1 cellular context compared by ENCODE assay signal in genomic region chr3:157499342-157499963, GRCh38.
A peak's percentile ranks its signal among the peaks of the same experiment; 100 is the strongest.
TF ChIP-seq lines count a peak whose summit lies in the region.

No MANE protein-coding gene starts in this region.

TF ChIP-seq in H1, 55 proteins besides CTCF, POLR2A, EP300 and RAD21 (continued from another document):
- TF ChIP-seq SRF (IDR thresholded peaks at IDR 0.05; ENCODE audit: low read depth, low read length) (no peak), ASH2L (IDR thresholded peaks at IDR 0.05; ENCODE audit: low read length) (peak; percentile 100), RXRA (IDR thresholded peaks at IDR 0.05; ENCODE audit: insufficient read depth, low read depth, low read length) (no peak), HDAC2 (IDR thresholded peaks at IDR 0.05; ENCODE audit: borderline replicate concordance in 1 of 2, low read depth in 2 of 2, low read length in 2 of 2) (0 out of 4 replicates have a peak, but pooled peaks of 1 of the 2 experiments have one; percentile 66), USF2 (IDR thresholded peaks at IDR 0.05; ENCODE audit: low read length) (peak; percentile 83), ATF3 (IDR thresholded peaks at IDR 0.05; ENCODE audit: insufficient read depth, low read depth, low read length) (0 out of 2 replicates have a peak, but pooled peaks have one; percentile 50), CREB1 (IDR thresholded peaks at IDR 0.05) (peak; percentile 55), ATF2 (IDR thresholded peaks at IDR 0.05; ENCODE audit: low read length) (no peak), TAF1 (IDR thresholded peaks at IDR 0.05; ENCODE audit: low read depth, low read length) (peak; percentile 89), SAP30 (IDR thresholded peaks at IDR 0.05; ENCODE audit: insufficient read depth, insufficient replicate concordance, low read length) (no peak), NANOG (IDR thresholded peaks at IDR 0.05; ENCODE audit: insufficient read depth, low read depth, low read length, poor library complexity, severe bottlenecking) (no peak), GABPA (IDR thresholded peaks at IDR 0.05; ENCODE audit: borderline replicate concordance, insufficient read depth, low read length) (no peak), SP2 (IDR thresholded peaks at IDR 0.05; ENCODE audit: low read length) (no peak), KDM1A (IDR thresholded peaks at IDR 0.05; ENCODE audit: borderline replicate concordance, low read length) (no peak), SIX5 (IDR thresholded peaks at IDR 0.05; ENCODE audit: low read depth, low read length) (no peak), CHD7 (IDR thresholded peaks at IDR 0.05; ENCODE audit: insufficient replicate concordance, low read length) (peak; percentile 17), HDAC6 (IDR thresholded peaks at IDR 0.05; ENCODE audit: low read depth, low read length) (no peak), SP4 (IDR thresholded peaks at IDR 0.05; ENCODE audit: low read length) (peak; percentile 50; the same call in 1 of the 2 replicates), POU5F1 (IDR thresholded peaks at IDR 0.05; ENCODE audit: low read depth, low read length) (no peak), SIRT6 (IDR thresholded peaks at IDR 0.05; ENCODE audit: low read length) (no peak), CEBPB (IDR thresholded peaks at IDR 0.05; ENCODE audit: low read depth, low read length) (no peak), CBX8 (IDR thresholded peaks at IDR 0.05; ENCODE audit: borderline replicate concordance, low read depth, low read length) (no peak), TAF7 (optimal IDR thresholded peaks at IDR 0.05; ENCODE audit: borderline replicate concordance, low read depth, low read length) (peak; percentile 52), BCL11A (IDR thresholded peaks at IDR 0.05; ENCODE audit: low read depth in 2 of 2, low read length in 2 of 2) (no peak), GTF2F1 (IDR thresholded peaks at IDR 0.05; ENCODE audit: borderline replicate concordance, low read depth, low read length) (peak; percentile 67; the same call in 1 of the 2 replicates), BRCA1 (IDR thresholded peaks at IDR 0.05; ENCODE audit: low read depth, low read length) (no peak), CHD1 (IDR thresholded peaks at IDR 0.05; ENCODE audit: low read depth, low read length) (no peak), SIN3A (conservative IDR thresholded peaks at IDR 0.05 in 1 of 2, IDR thresholded peaks at IDR 0.05 in 1 of 2; ENCODE audit: low read depth in 1 of 2, low read length in 2 of 2) (0 out of 4 replicates have a peak, but pooled peaks have one; percentile 37 to 46), TBP (IDR thresholded peaks at IDR 0.05; ENCODE audit: low read depth, low read length) (peak; percentile 86), MAX (IDR thresholded peaks at IDR 0.05) (peak; percentile 93), MAFK (IDR thresholded peaks at IDR 0.05; ENCODE audit: low read depth, low read length) (no peak), SP1 (IDR thresholded peaks at IDR 0.05; ENCODE audit: low read depth, low read length) (peak; percentile 78), FOSL1 (IDR thresholded peaks at IDR 0.05; ENCODE audit: insufficient read depth, low read depth, low read length) (no peak), RBBP5 (IDR thresholded peaks at IDR 0.05; ENCODE audit: borderline replicate concordance, low read depth, low read length) (peak; percentile 96), RNF2 (IDR thresholded peaks at IDR 0.05; ENCODE audit: borderline replicate concordance, low read depth, low read length, missing control alignments, poor library complexity, severe bottlenecking) (no peak), NRF1 (IDR thresholded peaks at IDR 0.05; ENCODE audit: low read depth, low read length) (no peak), CBX5 (IDR thresholded peaks at IDR 0.05; ENCODE audit: low read depth, low read length) (no peak), TEAD4 (IDR thresholded peaks at IDR 0.05; ENCODE audit: low read depth, low read length) (peak; percentile 100), E2F6 (IDR thresholded peaks at IDR 0.05) (peak; percentile 99), BACH1 (IDR thresholded peaks at IDR 0.05; ENCODE audit: low read length) (peak; percentile 48; the same call in 1 of the 2 replicates), EZH2 (IDR thresholded peaks at IDR 0.05; ENCODE audit: low read depth, low read length, severe bottlenecking) (no peak), POLR2AphosphoS5 (IDR thresholded peaks at IDR 0.05; ENCODE audit: low read depth, low read length) (peak; percentile 92), PHF8 (conservative IDR thresholded peaks at IDR 0.05; ENCODE audit: low read depth, low read length) (peak; percentile 38; the same call in 1 of the 2 replicates), JUN (IDR thresholded peaks at IDR 0.05; ENCODE audit: low read depth, low read length) (no peak), ZNF274 (IDR thresholded peaks at IDR 0.05; ENCODE audit: borderline replicate concordance, extremely low read depth, low read length) (no peak), JUND (IDR thresholded peaks at IDR 0.05; ENCODE audit: low read length) (0 out of 2 replicates have a peak, but pooled peaks have one; percentile 52), RFX5 (IDR thresholded peaks at IDR 0.05; ENCODE audit: borderline replicate concordance, low read depth, low read length) (no peak), EGR1 (IDR thresholded peaks at IDR 0.05; ENCODE audit: borderline replicate concordance, low read depth, low read length) (no peak), KDM5A (IDR thresholded peaks at IDR 0.05; ENCODE audit: low read length) (no peak), YY1 (IDR thresholded peaks at IDR 0.05; ENCODE audit: low read depth, low read length) (peak; percentile 79), CHD2 (IDR thresholded peaks at IDR 0.05; ENCODE audit: low read length) (0 out of 2 replicates have a peak, but pooled peaks have one; percentile 22), CTBP2 (IDR thresholded peaks at IDR 0.05; ENCODE audit: borderline replicate concordance, insufficient read depth, insufficient read length, low read length) (peak; percentile 95), KDM4A (IDR thresholded peaks at IDR 0.05; ENCODE audit: low read depth, low read length, severe bottlenecking) (peak; percentile 31)
